Comparison of ENCODE assay signal across 12 cellular contexts in genomic region chr1:156821801-156822200, GRCh38. TPM values are rescaled to one million over a fixed set of nuclear protein-coding genes. Genes with fewer than 3 reads are reported as not detected.
DNase-seq lines count a peak whose midpoint lies in the region; ATAC-seq and TF ChIP-seq lines count a peak whose summit lies in the region.
"Had no signal": no experiment of that assay in that cellular context is flagged by ENCODE, and none has a peak within 500 bp of the region (broad histone marks: within the 10 kb centered on the region; RNA-seq: fewer than 3 reads in every experiment).

No MANE protein-coding gene starts in this region.

- ATAC-seq in GM19463 (IDR thresholded peaks at IDR 0.05; ENCODE audit: unreplicated experiment), result no peak
- ATAC-seq: sciatic nerve, T-helper 17 cell had no signal

- peak; percentile 48 to 50 for DNase-seq in activated CD4-positive, alpha-beta T cell treated with anti-CD3 and anti-CD28 coated beads for 4 hours
- DNase-seq in activated CD4-positive, alpha-beta T cell treated with anti-CD3 and anti-CD28 coated beads, Interleukin-2, amount 50 U/mL, for 1 hour, result no peak
- DNase-seq in RPMI7951 (ENCODE audit: low read depth) (peak; percentile 64), brain microvascular endothelial cell (peak; percentile 77), skeletal muscle cell (ENCODE audit: low read depth) (peak; percentile 29), DMS114 treated with DMSO at 0.1 percent for 48 hours (lab: John Stamatoyannopoulos, UW; ENCODE audit: unreplicated experiment) (no peak), NCI-H2081 (lab: John Stamatoyannopoulos, UW) (no peak)
- DNase-seq: T-helper 17 cell, upper lobe of left lung had no signal

- in situ Hi-C loops in brain microvascular endothelial cell (cut with HindIII; ENCODE audit: low pct_ligation_motif_present, low sequenced_read_pairs), result no loop called here

- no peaks in the 10 kb centered on the region for H3K36me3 ChIP-seq in brain microvascular endothelial cell (replicated peaks)
- H3K36me3 ChIP-seq: esophagus muscularis mucosa, upper lobe of left lung had no signal

- no peak for TF ChIP-seq CTCF in brain microvascular endothelial cell (IDR thresholded peaks at IDR 0.05; ENCODE audit: low read depth, low read length, missing control alignments)

- no peaks in the 10 kb centered on the region for H3K27me3 ChIP-seq in brain microvascular endothelial cell (replicated peaks)
- H3K27me3 ChIP-seq: esophagus muscularis mucosa, upper lobe of left lung had no signal

- H3K4me3 ChIP-seq in brain microvascular endothelial cell (ENCODE audit: low read depth, low read length), result no peak overlapping the region
- no peak overlapping the region for H3K4me3 ChIP-seq in skeletal muscle cell (ENCODE audit: low read depth, low read length)
- H3K4me3 ChIP-seq: esophagus muscularis mucosa, upper lobe of left lung had no signal

- H3K27ac ChIP-seq in brain microvascular endothelial cell, result no peak overlapping the region
- H3K27ac ChIP-seq: esophagus muscularis mucosa, upper lobe of left lung had no signal

RNA-seq across cellular contexts. Expression of gene SH2D2A, which starts 5.2 kb away (rescaled TPM):
- total RNA-seq in RPMI7951 (2014; rRNA removed; shearing (Covaris generic)), result 0.48 TPM in 1 of 2 replicates, not detected in the other

RNA-seq across cellular contexts. Expression of gene INSRR, which starts 37.1 kb away (rescaled TPM):
- total RNA-seq in RPMI7951 (2014; rRNA removed; shearing (Covaris generic)), result not detected in 2 replicates
- total RNA-seq: esophagus muscularis mucosa, T-helper 17 cell had no signal

RNA-seq across cellular contexts. Expression of gene NTRK1, which starts 38.9 kb away (rescaled TPM):
- total RNA-seq in RPMI7951 (2014; rRNA removed; shearing (Covaris generic)), result not detected in 2 replicates

RNA-seq across cellular contexts. Expression of gene PRCC, which starts 54.5 kb away (rescaled TPM):
- 18.1 and 25.0 TPM in 2 replicates for total RNA-seq in RPMI7951 (2014; rRNA removed; shearing (Covaris generic))

Comparison
In these comparisons a context has a peak if more than half of its experiments do, and no peak if none do; other contexts are left out.
1. DNase-seq: peak in activated CD4-positive, alpha-beta T cell treated with anti-CD3 and anti-CD28 coated beads for 4 hours (2 of 2), RPMI7951 (single experiment), brain microvascular endothelial cell (single experiment) and skeletal muscle cell (single experiment); none in activated CD4-positive, alpha-beta T cell treated with anti-CD3 and anti-CD28 coated beads, Interleukin-2, amount 50 U/mL, for 1 hour (single experiment), DMS114 treated with DMSO at 0.1 percent for 48 hours (single experiment) and NCI-H2081 (0 of 2).